ENCODE assay signal across 8 cellular contexts in genomic region chr9:96450613-96451544, GRCh38. TPM values are rescaled to one million over a fixed set of nuclear protein-coding genes. Genes with fewer than 3 reads are reported as not detected.
A peak's percentile ranks its signal among the peaks of the same experiment; 100 is the strongest.
DNase-seq lines count a peak whose midpoint lies in the region; ATAC-seq, FAIRE-seq and TF ChIP-seq lines count a peak whose summit lies in the region.

No MANE protein-coding gene starts in this region.

- DNase-seq in EH (ENCODE audit: low read depth): peak; percentile 34
- peak in 4 of 5 donors; percentile 16 to 43 (median 28) for DNase-seq in T-helper 1 cell
- DNase-seq in T47D (ENCODE audit: low read depth in 1 of 2, low spot score in 1 of 2): peak; percentile 44 to 49
- peak; percentile 81 for DNase-seq in kidney
- DNase-seq in stimulated activated CD4-positive, alpha-beta T cell treated with anti-CD3 and anti-CD28 coated beads, Interleukin-2, amount 100 ng/mL, for 24 hours: peak; percentile 45 to 47
- no peak for DNase-seq in NCI-H1436 (lab: John Stamatoyannopoulos, UW)
- no peak for DNase-seq in NCI-H1694 (lab: John Stamatoyannopoulos, UW)

- TF ChIP-seq CTCF in kidney (IDR thresholded peaks at IDR 0.05; ENCODE audit: borderline replicate concordance, extremely low read depth, insufficient read depth): no peak

- H3K36me3 ChIP-seq in kidney (ENCODE audit: control insufficient read depth in 1 of 2, insufficient read depth in 2 of 2, low read length in 2 of 2): no peaks in the 10 kb centered on the region

- ATAC-seq in HG02852 (IDR thresholded peaks at IDR 0.05; ENCODE audit: unreplicated experiment): peak; percentile 3

- peak overlapping the region; percentile 73 to 83 for H3K4me3 ChIP-seq in kidney (ENCODE audit: low read length in 2 of 2)

- FAIRE-seq in kidney (lab: Jason Lieb, UNC): no peak

- H3K4me1 ChIP-seq in kidney (ENCODE audit: control insufficient read depth in 1 of 2, insufficient read depth in 1 of 2, low read depth in 1 of 2, low read length in 2 of 2): peaks cover 0 to 6% of the 10 kb centered on the region in 2 donors

- no peaks in the 10 kb centered on the region for H3K9me3 ChIP-seq in kidney (ENCODE audit: control insufficient read depth in 1 of 2, low read length in 2 of 2)

- H3K9ac ChIP-seq in kidney (ENCODE audit: low read length in 2 of 2): peak overlapping the region; percentile 68 to 86

- in situ Hi-C loops in T47D (cut with HindIII; ENCODE audit: low pct_unique_long_range_greater_than_20kb, low sequenced_read_pairs): no loop called here

- H3K27ac ChIP-seq in kidney (ENCODE audit: low read depth in 2 of 2, low read length in 2 of 2): peak overlapping the region; percentile 17 to 63

- intact Hi-C loops in kidney (cut with DNase I): no loop called here

RNA-seq across cellular contexts. Expression of gene HABP4, which starts 0.9 kb away (rescaled TPM):
- 20.9 TPM for total RNA-seq in kidney
- 37.5 TPM for polyA plus RNA-seq in kidney (ENCODE audit: insufficient read depth, low read depth, low replicate concordance)

RNA-seq across cellular contexts. Expression of gene ZNF367, which starts 32.7 kb away (rescaled TPM):
- 1.9 TPM for total RNA-seq in kidney
- 1.5 TPM for polyA plus RNA-seq in kidney (ENCODE audit: insufficient read depth, low read depth, low replicate concordance)

Comparison
In these comparisons a context has a peak if more than half of its experiments do, and no peak if none do; other contexts are left out.
1. DNase-seq: peak in EH (single experiment), T-helper 1 cell (4 of 5), T47D (2 of 2), kidney (single experiment) and stimulated activated CD4-positive, alpha-beta T cell treated with anti-CD3 and anti-CD28 coated beads, Interleukin-2, amount 100 ng/mL, for 24 hours (2 of 2); none in NCI-H1436 (single experiment) and NCI-H1694 (single experiment).